In the genomic region with DNA sequence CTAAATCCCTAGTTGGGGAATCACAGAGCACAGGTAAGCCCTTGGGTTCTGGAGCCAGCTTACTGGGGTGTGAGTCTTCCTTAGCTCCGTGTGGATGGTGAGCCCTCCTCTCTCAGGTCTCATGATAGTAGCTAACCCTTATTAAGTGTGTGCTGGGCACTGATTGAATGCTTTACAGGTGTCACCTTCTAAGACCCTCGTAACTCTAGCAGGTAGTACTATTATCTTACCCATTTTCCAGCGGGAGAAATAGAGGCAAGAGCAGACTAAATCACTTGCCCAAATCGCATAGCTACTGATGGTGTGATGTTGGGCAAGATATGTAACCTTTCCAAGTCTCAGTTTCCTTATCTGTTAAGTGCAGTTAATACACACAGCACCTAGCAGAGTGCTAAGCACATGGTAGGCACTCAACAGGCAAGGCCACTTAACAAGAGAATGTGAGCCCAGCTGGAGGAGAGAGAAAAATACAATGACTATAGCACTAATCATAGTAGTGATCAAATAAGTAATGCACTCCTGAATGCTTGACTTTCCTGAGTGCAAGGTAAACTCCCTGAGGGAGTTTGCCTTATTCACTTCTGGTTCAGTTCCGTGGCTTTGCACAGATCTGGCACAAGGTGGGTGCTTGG, we compare ENCODE assay signal across 1 cellular context.
TF ChIP-seq lines count a peak whose summit lies in the region.

Gene DCANP1, minus strand, starts transcription at position 51 of the 632 bp plus-strand sequence. CDS start 240 bp downstream, outside the sequence.

TF ChIP-seq in WTC11, 78 proteins besides CTCF, POLR2A, EP300 and RAD21 (continued from another document):
- TF ChIP-seq ZNF281 (CRISPR knock-in tag; IDR thresholded peaks at IDR 0.05) = no peak
- TF ChIP-seq JUN (CRISPR knock-in tag; IDR thresholded peaks at IDR 0.05) = no peak
- no peak for TF ChIP-seq NR1H2 (CRISPR knock-in tag; IDR thresholded peaks at IDR 0.05)
- no peak for TF ChIP-seq ZNF423 (CRISPR knock-in tag; IDR thresholded peaks at IDR 0.05)
- no peak for TF ChIP-seq SOX15 (CRISPR knock-in tag; IDR thresholded peaks at IDR 0.05)
- no peak for TF ChIP-seq ZNF121 (CRISPR knock-in tag; IDR thresholded peaks at IDR 0.05)
- TF ChIP-seq KAT7 (CRISPR knock-in tag; IDR thresholded peaks at IDR 0.05; ENCODE audit: borderline replicate concordance) = no peak
- TF ChIP-seq, protein P1, sequence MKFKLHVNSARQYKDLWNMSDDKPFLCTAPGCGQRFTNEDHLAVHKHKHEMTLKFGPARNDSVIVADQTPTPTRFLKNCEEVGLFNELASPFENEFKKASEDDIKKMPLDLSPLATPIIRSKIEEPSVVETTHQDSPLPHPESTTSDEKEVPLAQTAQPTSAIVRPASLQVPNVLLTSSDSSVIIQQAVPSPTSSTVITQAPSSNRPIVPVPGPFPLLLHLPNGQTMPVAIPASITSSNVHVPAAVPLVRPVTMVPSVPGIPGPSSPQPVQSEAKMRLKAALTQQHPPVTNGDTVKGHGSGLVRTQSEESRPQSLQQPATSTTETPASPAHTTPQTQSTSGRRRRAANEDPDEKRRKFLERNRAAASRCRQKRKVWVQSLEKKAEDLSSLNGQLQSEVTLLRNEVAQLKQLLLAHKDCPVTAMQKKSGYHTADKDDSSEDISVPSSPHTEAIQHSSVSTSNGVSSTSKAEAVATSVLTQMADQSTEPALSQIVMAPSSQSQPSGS (CRISPR knock-in tag; IDR thresholded peaks at IDR 0.05; ENCODE audit: borderline replicate concordance, low read depth) = no peak
- TF ChIP-seq, protein P2, sequence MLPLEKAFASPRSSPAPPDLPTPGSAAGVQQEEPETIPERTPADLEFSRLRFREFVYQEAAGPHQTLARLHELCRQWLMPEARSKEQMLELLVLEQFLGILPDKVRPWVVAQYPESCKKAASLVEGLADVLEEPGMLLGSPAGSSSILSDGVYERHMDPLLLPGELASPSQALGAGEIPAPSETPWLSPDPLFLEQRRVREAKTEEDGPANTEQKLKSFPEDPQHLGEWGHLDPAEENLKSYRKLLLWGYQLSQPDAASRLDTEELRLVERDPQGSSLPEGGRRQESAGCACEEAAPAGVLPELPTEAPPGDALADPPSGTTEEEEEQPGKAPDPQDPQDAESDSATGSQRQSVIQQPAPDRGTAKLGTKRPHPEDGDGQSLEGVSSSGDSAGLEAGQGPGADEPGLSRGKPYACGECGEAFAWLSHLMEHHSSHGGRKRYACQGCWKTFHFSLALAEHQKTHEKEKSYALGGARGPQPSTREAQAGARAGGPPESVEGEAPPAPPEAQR (CRISPR knock-in tag; IDR thresholded peaks at IDR 0.05) = no peak
- TF ChIP-seq ZNF232 (CRISPR knock-in tag; IDR thresholded peaks at IDR 0.05) = no peak
- TF ChIP-seq, protein P3, sequence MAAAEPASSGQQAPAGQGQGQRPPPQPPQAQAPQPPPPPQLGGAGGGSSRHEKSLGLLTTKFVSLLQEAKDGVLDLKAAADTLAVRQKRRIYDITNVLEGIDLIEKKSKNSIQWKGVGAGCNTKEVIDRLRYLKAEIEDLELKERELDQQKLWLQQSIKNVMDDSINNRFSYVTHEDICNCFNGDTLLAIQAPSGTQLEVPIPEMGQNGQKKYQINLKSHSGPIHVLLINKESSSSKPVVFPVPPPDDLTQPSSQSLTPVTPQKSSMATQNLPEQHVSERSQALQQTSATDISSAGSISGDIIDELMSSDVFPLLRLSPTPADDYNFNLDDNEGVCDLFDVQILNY (CRISPR knock-in tag; IDR thresholded peaks at IDR 0.05) = no peak
- TF ChIP-seq, protein P4, sequence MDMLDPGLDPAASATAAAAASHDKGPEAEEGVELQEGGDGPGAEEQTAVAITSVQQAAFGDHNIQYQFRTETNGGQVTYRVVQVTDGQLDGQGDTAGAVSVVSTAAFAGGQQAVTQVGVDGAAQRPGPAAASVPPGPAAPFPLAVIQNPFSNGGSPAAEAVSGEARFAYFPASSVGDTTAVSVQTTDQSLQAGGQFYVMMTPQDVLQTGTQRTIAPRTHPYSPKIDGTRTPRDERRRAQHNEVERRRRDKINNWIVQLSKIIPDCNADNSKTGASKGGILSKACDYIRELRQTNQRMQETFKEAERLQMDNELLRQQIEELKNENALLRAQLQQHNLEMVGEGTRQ (CRISPR knock-in tag; IDR thresholded peaks at IDR 0.05) = no peak
- TF ChIP-seq ZBTB43 (CRISPR knock-in tag; IDR thresholded peaks at IDR 0.05) = no peak
- no peak for TF ChIP-seq E2F4 (CRISPR knock-in tag; IDR thresholded peaks at IDR 0.05; ENCODE audit: borderline replicate concordance, low read depth)
- no peak for TF ChIP-seq USF1 (CRISPR knock-in tag; IDR thresholded peaks at IDR 0.05)
